ENCODE assay signal across 10 cellular contexts in the genomic region with DNA sequence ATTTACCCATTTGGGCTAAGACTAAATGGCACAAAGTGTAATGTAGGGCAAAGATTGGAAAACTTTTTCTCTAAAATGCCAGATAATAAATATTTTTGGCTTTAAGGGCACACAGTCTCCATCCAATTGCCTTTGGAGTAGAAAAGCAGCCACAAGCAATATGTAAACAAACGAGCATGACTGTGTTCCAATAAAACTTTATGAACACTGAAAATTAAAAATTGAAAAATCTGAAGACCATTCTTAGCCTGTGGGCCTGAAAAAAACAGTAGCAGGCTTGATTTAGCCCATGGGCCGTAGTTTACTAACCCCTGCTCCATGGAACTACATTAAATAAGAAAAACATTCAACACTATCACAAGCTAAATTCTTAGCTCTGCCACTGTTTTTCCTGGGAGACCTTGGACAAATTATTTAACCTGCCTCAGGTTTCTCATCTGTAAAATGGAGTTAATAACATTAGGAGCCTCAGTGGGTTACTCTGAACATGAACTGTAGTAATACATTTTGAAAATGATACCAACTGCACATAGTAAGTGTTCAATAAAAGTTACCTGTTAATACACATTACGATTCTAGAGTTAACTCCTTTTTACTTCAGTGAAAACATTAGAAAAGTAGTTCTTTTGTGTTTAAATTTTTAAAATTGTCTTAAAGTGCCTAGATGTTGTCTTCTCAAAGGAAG. TPM values are rescaled to one million over a fixed set of nuclear protein-coding genes. Genes with fewer than 3 reads are reported as not detected.
DNase-seq lines count a peak whose midpoint lies in the region; ATAC-seq and TF ChIP-seq lines count a peak whose summit lies in the region.
"Had no signal": no experiment of that assay in that cellular context is flagged by ENCODE, and none has a peak within 500 bp of the region (broad histone marks: within the 10 kb centered on the region; RNA-seq: fewer than 3 reads in every experiment).

No MANE protein-coding gene starts in this region.

- no peaks in the 10 kb centered on the region for H3K9me3 ChIP-seq in testis

- H3K27me3 Mint-ChIP-seq in activated CD4-positive, alpha-beta T cell treated with anti-CD3 and anti-CD28 coated beads for 36 hours: no peaks in the 10 kb centered on the region
- no peaks in the 10 kb centered on the region for H3K27me3 Mint-ChIP-seq in activated CD8-positive, alpha-beta T cell treated with anti-CD3 and anti-CD28 coated beads for 36 hours
- H3K27me3 Mint-ChIP-seq in immature natural killer cell (ENCODE audit: low read depth in 3 of 3): peaks cover 0 to 4% (median 0%) of the 10 kb centered on the region in 3 donors

- H3K9me3 Mint-ChIP-seq in activated CD4-positive, alpha-beta T cell treated with anti-CD3 and anti-CD28 coated beads for 36 hours (ENCODE audit: low read depth): no peaks in the 10 kb centered on the region
- no peaks in the 10 kb centered on the region for H3K9me3 Mint-ChIP-seq in activated CD8-positive, alpha-beta T cell treated with anti-CD3 and anti-CD28 coated beads for 36 hours
- no peaks in the 10 kb centered on the region for H3K9me3 Mint-ChIP-seq in immature natural killer cell

- peak overlapping the region; percentile 71 to 73 for H3K4me3 ChIP-seq in testis

- H3K4me3 Mint-ChIP-seq in activated CD4-positive, alpha-beta T cell treated with anti-CD3 and anti-CD28 coated beads for 36 hours: peak overlapping the region; percentile 85
- peak overlapping the region; percentile 82 for H3K4me3 Mint-ChIP-seq in activated CD8-positive, alpha-beta T cell treated with anti-CD3 and anti-CD28 coated beads for 36 hours
- peak overlapping the region; percentile 92 to 99 (median 95) for H3K4me3 Mint-ChIP-seq in immature natural killer cell

- TF ChIP-seq POLR2A in testis (IDR thresholded peaks at IDR 0.05): no peak

- peak overlapping the region; percentile 88 for H3K27ac Mint-ChIP-seq in activated CD4-positive, alpha-beta T cell treated with anti-CD3 and anti-CD28 coated beads for 36 hours
- peak overlapping the region; percentile 95 for H3K27ac Mint-ChIP-seq in activated CD8-positive, alpha-beta T cell treated with anti-CD3 and anti-CD28 coated beads for 36 hours
- H3K27ac Mint-ChIP-seq in immature natural killer cell: peak overlapping the region; percentile 92 to 99 (median 98)

- POLR2A ChIA-PET in activated CD4-positive, alpha-beta T cell treated with anti-CD3 and anti-CD28 coated beads for 36 hours (lab: Charles Lee): no interaction called here
- POLR2A ChIA-PET in activated CD8-positive, alpha-beta T cell treated with anti-CD3 and anti-CD28 coated beads for 36 hours (lab: Charles Lee): interaction anchor here (1.2 to 2.4 kb wide), 4 partner anchors 8 to 26 kb away, joined by 3 to 14 read pairs (median 10); no protein-coding TSS in a partner anchor

- ATAC-seq in activated CD4-positive, alpha-beta T cell treated with anti-CD3 and anti-CD28 coated beads for 36 hours: no peak
- ATAC-seq in activated CD8-positive, alpha-beta T cell treated with anti-CD3 and anti-CD28 coated beads for 36 hours: no peak

- peak overlapping the region in 1 of 2 donors; percentile 91 for H3K27ac ChIP-seq in testis

- CTCF ChIA-PET in activated CD4-positive, alpha-beta T cell treated with anti-CD3 and anti-CD28 coated beads for 36 hours (lab: Charles Lee): interaction anchor here (0.7 to 3.2 kb wide), 8 partner anchors 8 to 775 kb away, joined by 3 to 17 read pairs (median 8); no protein-coding TSS in a partner anchor
- CTCF ChIA-PET in activated CD8-positive, alpha-beta T cell treated with anti-CD3 and anti-CD28 coated beads for 36 hours (lab: Charles Lee): interaction anchor here (1.0 to 3.6 kb wide), 3 partner anchors 11 to 97 kb away, joined by 3 to 40 read pairs (median 8); no protein-coding TSS in a partner anchor

- H3K4me1 Mint-ChIP-seq in activated CD4-positive, alpha-beta T cell treated with anti-CD3 and anti-CD28 coated beads for 36 hours: peaks cover 58% of the 10 kb centered on the region
- H3K4me1 Mint-ChIP-seq in activated CD8-positive, alpha-beta T cell treated with anti-CD3 and anti-CD28 coated beads for 36 hours (ENCODE audit: low read depth): peaks cover 52% of the 10 kb centered on the region
- H3K4me1 Mint-ChIP-seq in immature natural killer cell: peaks cover 53 to 76% of the 10 kb centered on the region in 2 donors

- no peak for TF ChIP-seq CTCF in activated CD8-positive, alpha-beta T cell treated with anti-CD3 and anti-CD28 coated beads for 36 hours (IDR thresholded peaks at IDR 0.05)
- no peak for TF ChIP-seq CTCF in testis (IDR thresholded peaks at IDR 0.05)

- H3K4me1 ChIP-seq in testis: no peaks in the 10 kb centered on the region

- H3K36me3 Mint-ChIP-seq in activated CD4-positive, alpha-beta T cell treated with anti-CD3 and anti-CD28 coated beads for 36 hours (ENCODE audit: low read depth): peaks cover 25% of the 10 kb centered on the region
- peaks cover 16% of the 10 kb centered on the region for H3K36me3 Mint-ChIP-seq in activated CD8-positive, alpha-beta T cell treated with anti-CD3 and anti-CD28 coated beads for 36 hours (ENCODE audit: low read depth)
- H3K36me3 Mint-ChIP-seq in immature natural killer cell: peaks cover 0 to 4% (median 0%) of the 10 kb centered on the region in 3 donors

- no peaks in the 10 kb centered on the region for H3K36me3 ChIP-seq in testis (ENCODE audit: low read depth, missing control alignments)

- no peaks in the 10 kb centered on the region for H3K27me3 ChIP-seq in testis

- intact Hi-C loops in activated CD4-positive, alpha-beta T cell treated with anti-CD3 and anti-CD28 coated beads for 36 hours (cut with DNase I, micrococcal nuclease): loop anchor here in 1 of 2 experiments (5.0 to 10.0 kb wide), 6 partner anchors 245 to 1182 kb away; partner anchors contain the start of genes DPP4 and PSMD14
- intact Hi-C loops in activated CD8-positive, alpha-beta T cell treated with anti-CD3 and anti-CD28 coated beads for 36 hours (cut with micrococcal nuclease): no loop called here
- intact Hi-C loops in testis (cut with DNase I; ENCODE audit: low total_unique reads): no loop called here

- WGBS in testis, 2 donors: 61 to 65% methylated on average over 3 of the region's 3 CpGs

- DNase-seq in activated CD4-positive, alpha-beta T cell treated with anti-CD3 and anti-CD28 coated beads for 36 hours: no peak
- no peak for DNase-seq in activated CD4-positive, alpha-beta T cell treated with anti-CD3 and anti-CD28 coated beads, Interleukin-2, amount 50 U/mL, for 4 hours
- no peak for DNase-seq in activated CD8-positive, alpha-beta T cell treated with anti-CD3 and anti-CD28 coated beads for 36 hours
- DNase-seq in immature natural killer cell (no peak), testis (no peak), DMS53 treated with DMSO at 0.1 percent for 48 hours (lab: John Stamatoyannopoulos, UW; ENCODE audit: unreplicated experiment) (no peak), Kasumi-1 (lab: John Stamatoyannopoulos, UW) (no peak)
- DNase-seq in stimulated activated CD4-positive, alpha-beta T cell treated with anti-CD3 and anti-CD28 coated beads, Interleukin-12 subunit alpha, Interleukin-12 subunit beta, amount 100 ng/mL, for 4 hours: no peak
- DNase-seq: cerebellar nuclear complex, NCI-H510A had no signal

RNA-seq across cellular contexts. Expression of gene IFIH1, which starts 1.3 kb away (rescaled TPM):
- 10 to 100 TPM; 36.8 to 42.3 TPM for total RNA-seq in activated CD4-positive, alpha-beta T cell treated with anti-CD3 and anti-CD28 coated beads for 36 hours
- 10 to 100 TPM; 28.7 to 29.1 TPM for total RNA-seq in activated CD8-positive, alpha-beta T cell treated with anti-CD3 and anti-CD28 coated beads for 36 hours
- polyA plus RNA-seq in immature natural killer cell: 10 to 100 TPM in 1 of 3 donors, 1 to 10 TPM in 2; 7.2 to 16.8 (median 9.8) TPM
- 10 to 100 TPM in 1 of 2 donors, 1 to 10 TPM in 1; 8.2 to 12.8 TPM for total RNA-seq in testis
- polyA plus RNA-seq in testis (ENCODE audit: insufficient read depth, low read depth, low replicate concordance): 6.0 TPM

RNA-seq across cellular contexts. Expression of gene GCA, which starts 26.7 kb away (rescaled TPM):
- 10 to 100 TPM; 16.2 to 25.5 TPM for total RNA-seq in activated CD4-positive, alpha-beta T cell treated with anti-CD3 and anti-CD28 coated beads for 36 hours
- total RNA-seq in activated CD8-positive, alpha-beta T cell treated with anti-CD3 and anti-CD28 coated beads for 36 hours: 10 to 100 TPM; 23.4 to 25.2 TPM
- polyA plus RNA-seq in immature natural killer cell (10 to 100 TPM in 1 of 3 donors, 1 to 10 TPM in 2; 6.1 to 12.6 (median 9.4) TPM), testis (ENCODE audit: insufficient read depth, low read depth, low replicate concordance) (60.9 TPM)
- total RNA-seq in testis: 10 to 100 TPM; 26.1 to 33.1 TPM
